10 cellular contexts compared by ENCODE assay signal in genomic region chr15:55402707-55403106, GRCh38. TPM values are rescaled to one million over a fixed set of nuclear protein-coding genes. Genes with fewer than 3 reads are reported as not detected.
DNase-seq lines count a peak whose midpoint lies in the region; ATAC-seq and TF ChIP-seq lines count a peak whose summit lies in the region.
"Had no signal": no experiment of that assay in that cellular context is flagged by ENCODE, and none has a peak within 500 bp of the region (broad histone marks: within the 10 kb centered on the region; RNA-seq: fewer than 3 reads in every experiment).

No MANE protein-coding gene starts in this region.

- DNase-seq in HFFc6, result no peak
- DNase-seq in activated T-helper 2 cell treated with anti-CD3 and anti-CD28 coated beads, Interferon-gamma antibody, Interleukin-2, Interleukin-4, amounts not matched to agents 10 μg/mL and 5 μg/mL and 100 μg/mL, durations not matched to agents 14 hours and 24 hours and 36 hours (ENCODE audit: low spot score), result no peak
- no peak for DNase-seq in islet precursor cell
- DNase-seq in stimulated activated naive CD4-positive, alpha-beta T cell (lab: John Stamatoyannopoulos, UW), result no peak
- DNase-seq: activated naive CD4-positive, alpha-beta T cell; Right ventricle myocardium superior had no signal

- no peaks in the 10 kb centered on the region for H3K36me3 ChIP-seq in neutrophil
- H3K36me3 ChIP-seq: thoracic aorta had no signal

- H3K27me3 ChIP-seq in neutrophil, result no peaks in the 10 kb centered on the region

- H3K4me1 Mint-ChIP-seq in HFFc6 (ENCODE audit: low read depth), result peaks cover 23% of the 10 kb centered on the region
- H3K4me1 Mint-ChIP-seq in activated T-helper 2 cell treated with anti-CD3 and anti-CD28 coated beads, Interferon-gamma antibody, Interleukin-2, Interleukin-4, amounts not matched to agents 10 μg/mL and 5 μg/mL and 100 μg/mL, durations not matched to agents 14 hours and 24 hours and 36 hours (ENCODE audit: low read depth), result peaks cover 31% of the 10 kb centered on the region

- H3K9me3 Mint-ChIP-seq in HFFc6, result no peaks in the 10 kb centered on the region
- no peaks in the 10 kb centered on the region for H3K9me3 Mint-ChIP-seq in activated T-helper 2 cell treated with anti-CD3 and anti-CD28 coated beads, Interferon-gamma antibody, Interleukin-2, Interleukin-4, amounts not matched to agents 10 μg/mL and 5 μg/mL and 100 μg/mL, durations not matched to agents 14 hours and 24 hours and 36 hours

- no peak for TF ChIP-seq CTCF in HFFc6 (IDR thresholded peaks at IDR 0.05)
- TF ChIP-seq CTCF in neutrophil (IDR thresholded peaks at IDR 0.05), result no peak

- H3K36me3 Mint-ChIP-seq in HFFc6 (ENCODE audit: low read depth), result peaks cover 4% of the 10 kb centered on the region; the same call in 1 of the 2 replicates
- H3K36me3 Mint-ChIP-seq in activated T-helper 2 cell treated with anti-CD3 and anti-CD28 coated beads, Interferon-gamma antibody, Interleukin-2, Interleukin-4, amounts not matched to agents 10 μg/mL and 5 μg/mL and 100 μg/mL, durations not matched to agents 14 hours and 24 hours and 36 hours (ENCODE audit: low read depth), result peaks cover 5% of the 10 kb centered on the region

- no peaks in the 10 kb centered on the region for H3K27me3 Mint-ChIP-seq in HFFc6 (ENCODE audit: insufficient read depth)
- H3K27me3 Mint-ChIP-seq in activated T-helper 2 cell treated with anti-CD3 and anti-CD28 coated beads, Interferon-gamma antibody, Interleukin-2, Interleukin-4, amounts not matched to agents 10 μg/mL and 5 μg/mL and 100 μg/mL, durations not matched to agents 14 hours and 24 hours and 36 hours (ENCODE audit: low read depth), result no peaks in the 10 kb centered on the region

- peak overlapping the region; percentile 40 for H3K27ac Mint-ChIP-seq in HFFc6
- peak overlapping the region; percentile 42 for H3K27ac Mint-ChIP-seq in activated T-helper 2 cell treated with anti-CD3 and anti-CD28 coated beads, Interferon-gamma antibody, Interleukin-2, Interleukin-4, amounts not matched to agents 10 μg/mL and 5 μg/mL and 100 μg/mL, durations not matched to agents 14 hours and 24 hours and 36 hours

- peaks cover 87 to 97% of the 10 kb centered on the region in 2 experiments for H3K4me1 ChIP-seq in neutrophil (ENCODE audit: control insufficient read depth in 1 of 2, insufficient read depth in 1 of 2, low read depth in 1 of 2, low read length in 1 of 2)

- peak overlapping the region; percentile 93 for H3K27ac ChIP-seq in neutrophil

- intact Hi-C loops in activated T-helper 2 cell treated with anti-CD3 and anti-CD28 coated beads, Interferon-gamma antibody, Interleukin-2, Interleukin-4, amounts not matched to agents 10 μg/mL and 5 μg/mL and 100 μg/mL, durations not matched to agents 14 hours and 24 hours and 36 hours (cut with micrococcal nuclease), result loop anchor here (10.0 kb wide), 1 partner anchor 842 kb away; the partner anchor contains the start of gene RFX7

- ATAC-seq in GM18867 (IDR thresholded peaks at IDR 0.05; ENCODE audit: unreplicated experiment) (peak; percentile 67), HG03571 (IDR thresholded peaks at IDR 0.05; ENCODE audit: unreplicated experiment) (no peak)

- no peaks in the 10 kb centered on the region for H3K9me3 ChIP-seq in neutrophil
- H3K9me3 ChIP-seq: thoracic aorta had no signal

- H3K4me3 Mint-ChIP-seq in HFFc6, result no peak overlapping the region
- no peak overlapping the region for H3K4me3 Mint-ChIP-seq in activated T-helper 2 cell treated with anti-CD3 and anti-CD28 coated beads, Interferon-gamma antibody, Interleukin-2, Interleukin-4, amounts not matched to agents 10 μg/mL and 5 μg/mL and 100 μg/mL, durations not matched to agents 14 hours and 24 hours and 36 hours (ENCODE audit: low read depth)

- peak overlapping the region; percentile 78 to 92 for H3K4me3 ChIP-seq in neutrophil (ENCODE audit: low read depth in 1 of 2, low read length in 1 of 2)
- H3K4me3 ChIP-seq: thoracic aorta had no signal

RNA-seq across cellular contexts. Expression of gene CCPG1, which starts 5.5 kb away (rescaled TPM):
- 10 to 100 TPM; 28.9 to 42.5 (median 32.6) TPM for total RNA-seq in HFFc6 (2021; fragmentation: NEBNext Ultra II Directional; extraction: Animal tissue kit (Norgen Biotek cat#: 25700))
- total RNA-seq in activated T-helper 2 cell treated with anti-CD3 and anti-CD28 coated beads, Interferon-gamma antibody, Interleukin-2, Interleukin-4, amounts not matched to agents 10 μg/mL and 5 μg/mL and 100 μg/mL, durations not matched to agents 14 hours and 24 hours and 36 hours, result 8.9 and 9.8 TPM in 2 replicates

RNA-seq across cellular contexts. Expression of gene PIERCE2, which starts 5.6 kb away (rescaled TPM):
- 1 to 10 TPM in 3 of 6 experiments, under 1 TPM in 3; 0.58 to 1.7 (median 1.1) TPM for total RNA-seq in HFFc6 (2021; fragmentation: NEBNext Ultra II Directional; extraction: Animal tissue kit (Norgen Biotek cat#: 25700))
- total RNA-seq in activated T-helper 2 cell treated with anti-CD3 and anti-CD28 coated beads, Interferon-gamma antibody, Interleukin-2, Interleukin-4, amounts not matched to agents 10 μg/mL and 5 μg/mL and 100 μg/mL, durations not matched to agents 14 hours and 24 hours and 36 hours, result not detected in 2 replicates
